ENCODE assay signal across 1 cellular context in the genomic region with DNA sequence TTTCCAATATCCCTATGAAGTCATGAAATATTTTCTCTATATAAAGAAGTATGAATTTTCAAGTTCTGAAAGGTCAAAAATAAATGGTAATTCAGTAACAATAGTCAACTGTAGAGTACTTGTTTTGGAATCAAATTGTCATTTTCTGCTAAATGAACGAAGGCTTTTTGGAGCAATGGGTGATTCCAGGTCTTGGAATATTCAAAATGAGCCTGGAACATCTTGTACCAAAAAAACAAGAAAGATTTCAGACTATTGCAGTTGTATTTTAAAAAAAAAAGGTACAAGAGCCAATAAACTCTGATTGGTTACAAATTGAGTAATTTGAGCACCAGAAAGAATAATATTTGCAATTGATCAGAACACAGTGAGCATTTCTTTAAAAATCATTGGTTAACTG.
TF ChIP-seq lines count a peak whose summit lies in the region.

No MANE protein-coding gene starts in this region.

TF ChIP-seq in GM23338, 12 proteins besides CTCF, POLR2A, EP300 and RAD21 (continued from another document):
- TF ChIP-seq, protein P1, sequence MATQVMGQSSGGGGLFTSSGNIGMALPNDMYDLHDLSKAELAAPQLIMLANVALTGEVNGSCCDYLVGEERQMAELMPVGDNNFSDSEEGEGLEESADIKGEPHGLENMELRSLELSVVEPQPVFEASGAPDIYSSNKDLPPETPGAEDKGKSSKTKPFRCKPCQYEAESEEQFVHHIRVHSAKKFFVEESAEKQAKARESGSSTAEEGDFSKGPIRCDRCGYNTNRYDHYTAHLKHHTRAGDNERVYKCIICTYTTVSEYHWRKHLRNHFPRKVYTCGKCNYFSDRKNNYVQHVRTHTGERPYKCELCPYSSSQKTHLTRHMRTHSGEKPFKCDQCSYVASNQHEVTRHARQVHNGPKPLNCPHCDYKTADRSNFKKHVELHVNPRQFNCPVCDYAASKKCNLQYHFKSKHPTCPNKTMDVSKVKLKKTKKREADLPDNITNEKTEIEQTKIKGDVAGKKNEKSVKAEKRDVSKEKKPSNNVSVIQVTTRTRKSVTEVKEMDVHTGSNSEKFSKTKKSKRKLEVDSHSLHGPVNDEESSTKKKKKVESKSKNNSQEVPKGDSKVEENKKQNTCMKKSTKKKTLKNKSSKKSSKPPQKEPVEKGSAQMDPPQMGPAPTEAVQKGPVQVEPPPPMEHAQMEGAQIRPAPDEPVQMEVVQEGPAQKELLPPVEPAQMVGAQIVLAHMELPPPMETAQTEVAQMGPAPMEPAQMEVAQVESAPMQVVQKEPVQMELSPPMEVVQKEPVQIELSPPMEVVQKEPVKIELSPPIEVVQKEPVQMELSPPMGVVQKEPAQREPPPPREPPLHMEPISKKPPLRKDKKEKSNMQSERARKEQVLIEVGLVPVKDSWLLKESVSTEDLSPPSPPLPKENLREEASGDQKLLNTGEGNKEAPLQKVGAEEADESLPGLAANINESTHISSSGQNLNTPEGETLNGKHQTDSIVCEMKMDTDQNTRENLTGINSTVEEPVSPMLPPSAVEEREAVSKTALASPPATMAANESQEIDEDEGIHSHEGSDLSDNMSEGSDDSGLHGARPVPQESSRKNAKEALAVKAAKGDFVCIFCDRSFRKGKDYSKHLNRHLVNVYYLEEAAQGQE (IDR thresholded peaks at IDR 0.05; ENCODE audit: unreplicated experiment) = no peak
- TF ChIP-seq ZNF114 (CRISPR knock-in tag; IDR thresholded peaks at IDR 0.05) = no peak
